1 cellular context compared by ENCODE assay signal in genomic region chr19:10095622-10095947, GRCh38.
TF ChIP-seq lines count a peak whose summit lies in the region.

No MANE protein-coding gene starts in this region.

TF ChIP-seq in IMR-90, 13 proteins besides CTCF, POLR2A, EP300 and RAD21 (continued from another document):
- no peak for TF ChIP-seq ELK1 (IDR thresholded peaks at IDR 0.05; ENCODE audit: borderline replicate concordance, low read depth, low read length)
- no peak for TF ChIP-seq BHLHE40 (IDR thresholded peaks at IDR 0.05; ENCODE audit: low read depth, low read length)
- TF ChIP-seq MAZ (IDR thresholded peaks at IDR 0.05; ENCODE audit: borderline replicate concordance, low read depth, low read length), result no peak
- TF ChIP-seq SMC3 (IDR thresholded peaks at IDR 0.05; ENCODE audit: low read depth, low read length), result no peak
- no peak for TF ChIP-seq MXI1 (IDR thresholded peaks at IDR 0.05; ENCODE audit: borderline replicate concordance, low read depth, low read length)
- TF ChIP-seq FOS (IDR thresholded peaks at IDR 0.05; ENCODE audit: low read depth, low read length), result no peak
- TF ChIP-seq RCOR1 (IDR thresholded peaks at IDR 0.05; ENCODE audit: insufficient replicate concordance, low read length), result no peak
- no peak for TF ChIP-seq CEBPB (IDR thresholded peaks at IDR 0.05; ENCODE audit: low read depth, low read length)
- TF ChIP-seq USF2 (IDR thresholded peaks at IDR 0.05; ENCODE audit: low read depth, low read length), result no peak
- no peak for TF ChIP-seq MAFK (IDR thresholded peaks at IDR 0.05; ENCODE audit: low read depth, low read length)
